In genomic region chr5:1720396-1721110, GRCh38 we compare ENCODE assay signal across 22 cellular contexts.
DNase-seq lines count a peak whose midpoint lies in the region; ATAC-seq and TF ChIP-seq lines count a peak whose summit lies in the region.
"Had no signal": no experiment of that assay in that cellular context is flagged by ENCODE, and none has a peak within 500 bp of the region (broad histone marks: within the 10 kb centered on the region; RNA-seq: fewer than 3 reads in every experiment).

No MANE protein-coding gene starts in this region.

- H3K9ac ChIP-seq in neuronal stem cell (ENCODE audit: low read depth, low read length, poor library complexity) = no peak overlapping the region
- H3K9ac ChIP-seq: BLaER1, GM23248 had no signal

- no peak overlapping the region for H2BK5ac ChIP-seq in neuronal stem cell (ENCODE audit: low read length)

- POLR2A ChIA-PET in naive thymus-derived CD4-positive, alpha-beta T cell (lab: Charles Lee) = no interaction called here

- no peaks in the 10 kb centered on the region for H3K4me1 Mint-ChIP-seq in natural killer cell treated with Interleukin-12 subunit alpha and Interleukin-12 subunit beta and Interleukin-15 and Interleukin-18, amount 100 ng/mL, for 72 hours (ENCODE audit: low read depth in 2 of 2)
- H3K4me1 Mint-ChIP-seq in natural killer cell = peaks cover 0 to 3% of the 10 kb centered on the region in 2 donors
- H3K4me1 Mint-ChIP-seq in endothelial cell (ENCODE audit: unreplicated experiment) = no peaks in the 10 kb centered on the region
- H3K4me1 Mint-ChIP-seq in naive thymus-derived CD4-positive, alpha-beta T cell = no peaks in the 10 kb centered on the region

- H3K27me3 Mint-ChIP-seq in natural killer cell treated with Interleukin-12 subunit alpha and Interleukin-12 subunit beta and Interleukin-15 and Interleukin-18, amount 100 ng/mL, for 72 hours = peaks cover 6 to 14% of the 10 kb centered on the region in 2 donors
- H3K27me3 Mint-ChIP-seq in natural killer cell (ENCODE audit: low read depth in 2 of 2) (peaks cover 4 to 14% of the 10 kb centered on the region in 2 donors), endothelial cell (ENCODE audit: unreplicated experiment) (peaks cover 7% of the 10 kb centered on the region)
- peaks cover 2 to 28% (median 7%) of the 10 kb centered on the region in 5 donors for H3K27me3 Mint-ChIP-seq in naive thymus-derived CD4-positive, alpha-beta T cell

- H3K4me1 ChIP-seq in neuronal stem cell (ENCODE audit: control insufficient read depth in 2 of 2, insufficient read depth in 1 of 2, low read depth in 1 of 2, low read length in 2 of 2) = peaks cover 0 to 5% of the 10 kb centered on the region in 2 donors
- no peaks in the 10 kb centered on the region for H3K4me1 ChIP-seq in naive thymus-derived CD4-positive, alpha-beta T cell (ENCODE audit: control insufficient read depth in 2 of 2, insufficient read depth in 2 of 2, low read length in 2 of 2)
- H3K4me1 ChIP-seq: BLaER1 had no signal

- H3K4ac ChIP-seq in neuronal stem cell (ENCODE audit: low read length) = no peak overlapping the region

- no peak for TF ChIP-seq CTCF in natural killer cell (IDR thresholded peaks at IDR 0.05)
- TF ChIP-seq CTCF in endothelial cell (IDR thresholded peaks at IDR 0.05; ENCODE audit: unreplicated experiment) = no peak

- H3K36me3 ChIP-seq in neuronal stem cell (replicated peaks in 1 of 2; ENCODE audit: control insufficient read depth in 2 of 2, insufficient read depth in 2 of 2, low read length in 2 of 2) = no peaks in the 10 kb centered on the region
- H3K36me3 ChIP-seq in naive thymus-derived CD4-positive, alpha-beta T cell (ENCODE audit: control insufficient read depth in 2 of 3, insufficient read depth in 3 of 3, low read length in 3 of 3) = no peaks in the 10 kb centered on the region
- H3K36me3 ChIP-seq: BLaER1 had no signal

- H3K18ac ChIP-seq in neuronal stem cell (ENCODE audit: low read length) = no peak overlapping the region

- H3K4me2 ChIP-seq in neuronal stem cell (ENCODE audit: insufficient read depth, low read length, poor library complexity, severe bottlenecking) = no peak overlapping the region
- H3K4me2 ChIP-seq: BLaER1 had no signal

- no peak overlapping the region for H2BK120ac ChIP-seq in neuronal stem cell (ENCODE audit: low read depth, low read length)

- H3K4me3 ChIP-seq in neuronal stem cell (ENCODE audit: low read length in 2 of 2) = no peak overlapping the region
- no peak overlapping the region for H3K4me3 ChIP-seq in naive thymus-derived CD4-positive, alpha-beta T cell (ENCODE audit: low read length)
- H3K4me3 ChIP-seq: BLaER1, GM23248 had no signal

- H3K27ac ChIP-seq in neuronal stem cell (replicated peaks; ENCODE audit: low read length) = no peak overlapping the region
- H3K27ac ChIP-seq in naive thymus-derived CD4-positive, alpha-beta T cell (ENCODE audit: low read depth, low read length) = no peak overlapping the region
- H3K27ac ChIP-seq: BLaER1, GM23248 had no signal

- no peak overlapping the region for H3K23ac ChIP-seq in neuronal stem cell (ENCODE audit: low read depth, low read length, poor library complexity)

- peaks cover 2 to 14% of the 10 kb centered on the region in 2 donors for H3K9me3 ChIP-seq in neuronal stem cell (replicated peaks in 1 of 2; ENCODE audit: control insufficient read depth in 2 of 2, insufficient read depth in 1 of 2, low read depth in 1 of 2, low read length in 2 of 2)
- H3K9me3 ChIP-seq in naive thymus-derived CD4-positive, alpha-beta T cell (ENCODE audit: control insufficient read depth in 2 of 3, low read length in 3 of 3) = peaks cover 0 to 12% (median 0%) of the 10 kb centered on the region in 3 experiments

- no peak overlapping the region for H3K4me3 Mint-ChIP-seq in natural killer cell treated with Interleukin-12 subunit alpha and Interleukin-12 subunit beta and Interleukin-15 and Interleukin-18, amount 100 ng/mL, for 72 hours
- H3K4me3 Mint-ChIP-seq in natural killer cell = no peak overlapping the region
- no peak overlapping the region for H3K4me3 Mint-ChIP-seq in endothelial cell (ENCODE audit: unreplicated experiment)
- no peak overlapping the region for H3K4me3 Mint-ChIP-seq in naive thymus-derived CD4-positive, alpha-beta T cell
- H3K4me3 Mint-ChIP-seq: CD4-positive, alpha-beta T cell had no signal

- H3K9me3 Mint-ChIP-seq in natural killer cell treated with Interleukin-12 subunit alpha and Interleukin-12 subunit beta and Interleukin-15 and Interleukin-18, amount 100 ng/mL, for 72 hours = peaks cover 8% of the 10 kb centered on the region
- H3K9me3 Mint-ChIP-seq in natural killer cell (peaks cover 5 to 13% of the 10 kb centered on the region in 2 donors), endothelial cell (ENCODE audit: unreplicated experiment) (no peaks in the 10 kb centered on the region)
- H3K9me3 Mint-ChIP-seq in naive thymus-derived CD4-positive, alpha-beta T cell = peaks cover 8 to 40% (median 17%) of the 10 kb centered on the region in 11 donors

- no peak overlapping the region for H4K8ac ChIP-seq in neuronal stem cell (ENCODE audit: low read depth, low read length)

- no peaks in the 10 kb centered on the region for H3K79me1 ChIP-seq in neuronal stem cell (ENCODE audit: low read depth, low read length)

- no CpG with 5 or more reads among the region's 21 CpGs for WGBS in neuronal stem cell (ENCODE audit: extremely low coverage in 2 of 2, insufficient read length in 2 of 2, insufficient replicate concordance in 1 of 2), 2 donors

- H2AFZ ChIP-seq in neuronal stem cell (ENCODE audit: low read length) = no peak overlapping the region
- H2AFZ ChIP-seq: GM23248 had no signal

- CTCF ChIA-PET in naive thymus-derived CD4-positive, alpha-beta T cell (lab: Charles Lee) = no interaction called here

- H3K36me3 Mint-ChIP-seq in natural killer cell treated with Interleukin-12 subunit alpha and Interleukin-12 subunit beta and Interleukin-15 and Interleukin-18, amount 100 ng/mL, for 72 hours = peaks cover 16% of the 10 kb centered on the region
- H3K36me3 Mint-ChIP-seq in natural killer cell = peaks cover 10% of the 10 kb centered on the region
- no peaks in the 10 kb centered on the region for H3K36me3 Mint-ChIP-seq in endothelial cell (ENCODE audit: low read depth, unreplicated experiment)
- peaks cover 0 to 18% (median 7%) of the 10 kb centered on the region in 5 donors for H3K36me3 Mint-ChIP-seq in naive thymus-derived CD4-positive, alpha-beta T cell

- peaks cover 2 to 9% (median 5%) of the 10 kb centered on the region in 3 experiments for H3K27me3 ChIP-seq in neuronal stem cell (ENCODE audit: control insufficient read depth in 3 of 3, insufficient read depth in 3 of 3, low read depth in 1 of 3, low read length in 3 of 3)
- no peaks in the 10 kb centered on the region for H3K27me3 ChIP-seq in naive thymus-derived CD4-positive, alpha-beta T cell (ENCODE audit: control insufficient read depth in 2 of 2, insufficient read depth in 2 of 2, low read length in 2 of 2)
- H3K27me3 ChIP-seq: BLaER1 had no signal

- H2BK15ac ChIP-seq in neuronal stem cell (ENCODE audit: low read length) = peak overlapping the region; percentile 2

- H3K27ac Mint-ChIP-seq in natural killer cell treated with Interleukin-12 subunit alpha and Interleukin-12 subunit beta and Interleukin-15 and Interleukin-18, amount 100 ng/mL, for 72 hours = no peak overlapping the region
- H3K27ac Mint-ChIP-seq in natural killer cell (no peak overlapping the region), endothelial cell (ENCODE audit: unreplicated experiment) (no peak overlapping the region)
- H3K27ac Mint-ChIP-seq in naive thymus-derived CD4-positive, alpha-beta T cell = no peak overlapping the region
- H3K27ac Mint-ChIP-seq: CD4-positive, alpha-beta T cell had no signal

- DNase-seq in natural killer cell treated with Interleukin-12 subunit alpha and Interleukin-12 subunit beta and Interleukin-15 and Interleukin-18, amount 100 ng/mL, for 72 hours (ENCODE audit: low spot score) = peak; percentile 56
- DNase-seq in natural killer cell (no peak), endothelial cell (ENCODE audit: low spot score) (peak; percentile 1), neuronal stem cell (ENCODE audit: low spot score) (no peak), GM19240 (ENCODE audit: insufficient read length, low spot score) (no peak), DMS153 treated with DMSO at 0.1 percent for 48 hours (lab: John Stamatoyannopoulos, UW; ENCODE audit: unreplicated experiment) (no peak)
- DNase-seq in naive thymus-derived CD4-positive, alpha-beta T cell = no peak
- DNase-seq: CD4-positive, alpha-beta T cell; COR-L47; DND-41; GM23248; HCEC 1CT; KBM-7; MM.1S; NCI-H1092; NCI-H1436; NCI-H187 treated with DMSO at 0.1 percent for 48 hours; NCI-H2107; NCI-H446 treated with DMSO at 0.1 percent for 48 hours; NCI-H526 treated with DMSO at 0.1 percent for 48 hours; OCI-M1 had no signal

- H3K14ac ChIP-seq in neuronal stem cell (ENCODE audit: low read length) = no peak overlapping the region

- no peak overlapping the region for H2AK5ac ChIP-seq in neuronal stem cell (ENCODE audit: low read depth, low read length)

- no peak overlapping the region for H4K91ac ChIP-seq in neuronal stem cell (ENCODE audit: low read depth, low read length, poor library complexity)

- no peak for ATAC-seq in natural killer cell treated with Interleukin-12 subunit alpha and Interleukin-12 subunit beta and Interleukin-15 and Interleukin-18, amount 100 ng/mL, for 72 hours
- ATAC-seq in natural killer cell = no peak
- no peak for ATAC-seq in naive thymus-derived CD4-positive, alpha-beta T cell

- intact Hi-C loops in natural killer cell (cut with micrococcal nuclease) = no loop called here
- intact Hi-C loops in naive thymus-derived CD4-positive, alpha-beta T cell (cut with micrococcal nuclease) = no loop called here

- H2BK12ac ChIP-seq in neuronal stem cell (ENCODE audit: low read length) = no peak overlapping the region

Comparison
In these comparisons a context has a peak if more than half of its experiments do, and no peak if none do; other contexts are left out.
1. DNase-seq: peak in natural killer cell treated with Interleukin-12 subunit alpha and Interleukin-12 subunit beta and Interleukin-15 and Interleukin-18, amount 100 ng/mL, for 72 hours (single experiment) and endothelial cell (single experiment); none in natural killer cell (single experiment), neuronal stem cell (single experiment), naive thymus-derived CD4-positive, alpha-beta T cell (0 of 9), GM19240 (single experiment) and DMS153 treated with DMSO at 0.1 percent for 48 hours (single experiment).